17 cellular contexts compared by ENCODE assay signal in genomic region chr2:43104763-43105162, GRCh38.
A peak's percentile ranks its signal among the peaks of the same experiment; 100 is the strongest.
DNase-seq lines count a peak whose midpoint lies in the region; ATAC-seq, FAIRE-seq and TF ChIP-seq lines count a peak whose summit lies in the region.
"Had no signal": no experiment of that assay in that cellular context is flagged by ENCODE, and none has a peak within 500 bp of the region (broad histone marks: within the 10 kb centered on the region; RNA-seq: fewer than 3 reads in every experiment).

No MANE protein-coding gene starts in this region.

- TF ChIP-seq CTCF in heart left ventricle (IDR thresholded peaks at IDR 0.05) (no peak), RWPE1 (conservative IDR thresholded peaks at IDR 0.05; ENCODE audit: low read depth) (no peak), upper lobe of left lung (IDR thresholded peaks at IDR 0.05) (no peak)

- H3K9me3 ChIP-seq in heart left ventricle (no peaks in the 10 kb centered on the region), muscle layer of colon (ENCODE audit: low read length) (no peaks in the 10 kb centered on the region), upper lobe of left lung (no peaks in the 10 kb centered on the region)
- H3K9me3 ChIP-seq: suprapubic skin had no signal

- H3K4me1 ChIP-seq in heart left ventricle (peaks cover 0 to 84% (median 36%) of the 10 kb centered on the region in 12 donors), muscle layer of colon (ENCODE audit: insufficient read depth, low read length) (peaks cover 64% of the 10 kb centered on the region), upper lobe of left lung (peaks cover 53 to 68% (median 60%) of the 10 kb centered on the region in 4 donors)

- TF ChIP-seq POLR2A in heart left ventricle (IDR thresholded peaks at IDR 0.05): no peak
- TF ChIP-seq POLR2A in upper lobe of left lung (IDR thresholded peaks at IDR 0.05): no peak

- H3K27me3 ChIP-seq in heart left ventricle (no peaks in the 10 kb centered on the region), muscle layer of colon (ENCODE audit: control insufficient read depth in 1 of 2, insufficient read depth in 2 of 2, low read length in 2 of 2) (no peaks in the 10 kb centered on the region), upper lobe of left lung (no peaks in the 10 kb centered on the region)
- H3K27me3 ChIP-seq: suprapubic skin had no signal

- H3K4me3 ChIP-seq in heart left ventricle (no peak overlapping the region), muscle layer of colon (ENCODE audit: low read depth in 1 of 2, low read length in 2 of 2) (no peak overlapping the region), upper lobe of left lung (no peak overlapping the region)
- H3K4me3 ChIP-seq: suprapubic skin had no signal

- no peak for FAIRE-seq in urothelium cell line (lab: Jason Lieb, UNC)

- H3K36me3 ChIP-seq in heart left ventricle (no peaks in the 10 kb centered on the region), muscle layer of colon (ENCODE audit: insufficient read depth, low read length) (no peaks in the 10 kb centered on the region), upper lobe of left lung (no peaks in the 10 kb centered on the region)
- H3K36me3 ChIP-seq: suprapubic skin had no signal

- H3K27ac ChIP-seq in heart left ventricle (peak overlapping the region in 7 of 12 donors; percentile 2 to 90 (median 72)), RWPE1 (peak overlapping the region; percentile 65), muscle layer of colon (ENCODE audit: low read depth, low read length) (peak overlapping the region; percentile 86), upper lobe of left lung (peak overlapping the region; percentile 81 to 89 (median 86))

- intact Hi-C loops in heart left ventricle (cut with DNase I): loop anchor here in 1 of 10 donors (10.0 kb wide), 1 partner anchor 130 kb away; no protein-coding TSS in a partner anchor
- intact Hi-C loops in cardiac septum (cut with DNase I): no loop called here

- DNase-seq in heart left ventricle: no peak
- no peak for DNase-seq in cardiac septum (ENCODE audit: low spot score)
- DNase-seq in RWPE1 (ENCODE audit: low spot score): no peak
- DNase-seq in upper lobe of left lung: no peak
- no peak for DNase-seq in urothelium cell line (ENCODE audit: low spot score)
- no peak for DNase-seq in middle frontal gyrus (ENCODE audit: extremely low spot score, low spot score)
- DNase-seq: ACHN; activated CD4-positive, alpha-beta T cell treated with anti-CD3 and anti-CD28 coated beads for 4 hours; Calu3; effector CD8-positive, alpha-beta T cell; GF-D8; NCI-H1092 treated with DMSO at 0.1 percent for 48 hours; SHP77; stimulated activated CD4-positive, alpha-beta T cell treated with anti-CD3 and anti-CD28 coated beads, Interleukin-12 subunit alpha, Interleukin-12 subunit beta, amount 100 ng/mL, for 4 hours had no signal

- H3K9ac ChIP-seq in muscle layer of colon (ENCODE audit: low read length): no peak overlapping the region

- CTCF ChIA-PET in RWPE1 (lab: Yijun Ruan, JAX): interaction anchor here (0.7 to 1.5 kb wide), 2 partner anchors 130 to 379 kb away, joined by 5 read pairs; no protein-coding TSS in a partner anchor

- POLR2A ChIA-PET in RWPE1 (lab: Yijun Ruan, JAX; ENCODE audit: low non-redundant PET): no interaction called here

- ATAC-seq in heart left ventricle: no peak
- ATAC-seq in upper lobe of left lung (ENCODE audit: low FRiP score in 2 of 2): no peak
- no peak for ATAC-seq in activated CD4-positive, CD25-positive, alpha-beta regulatory T cell treated with anti-CD3 and anti-CD28 coated beads, Interleukin-2, amount 50 U/mL, for 24 hours

- TF ChIP-seq EP300 in upper lobe of left lung (IDR thresholded peaks at IDR 0.05): no peak

- 91 to 97% (median 95%) methylated on average over 2 of the region's 2 CpGs for WGBS in heart left ventricle, 4 donors
- 89 to 92% methylated on average over 2 of the region's 2 CpGs for WGBS in upper lobe of left lung, 2 donors
